8 cellular contexts compared by ENCODE assay signal in the genomic region with DNA sequence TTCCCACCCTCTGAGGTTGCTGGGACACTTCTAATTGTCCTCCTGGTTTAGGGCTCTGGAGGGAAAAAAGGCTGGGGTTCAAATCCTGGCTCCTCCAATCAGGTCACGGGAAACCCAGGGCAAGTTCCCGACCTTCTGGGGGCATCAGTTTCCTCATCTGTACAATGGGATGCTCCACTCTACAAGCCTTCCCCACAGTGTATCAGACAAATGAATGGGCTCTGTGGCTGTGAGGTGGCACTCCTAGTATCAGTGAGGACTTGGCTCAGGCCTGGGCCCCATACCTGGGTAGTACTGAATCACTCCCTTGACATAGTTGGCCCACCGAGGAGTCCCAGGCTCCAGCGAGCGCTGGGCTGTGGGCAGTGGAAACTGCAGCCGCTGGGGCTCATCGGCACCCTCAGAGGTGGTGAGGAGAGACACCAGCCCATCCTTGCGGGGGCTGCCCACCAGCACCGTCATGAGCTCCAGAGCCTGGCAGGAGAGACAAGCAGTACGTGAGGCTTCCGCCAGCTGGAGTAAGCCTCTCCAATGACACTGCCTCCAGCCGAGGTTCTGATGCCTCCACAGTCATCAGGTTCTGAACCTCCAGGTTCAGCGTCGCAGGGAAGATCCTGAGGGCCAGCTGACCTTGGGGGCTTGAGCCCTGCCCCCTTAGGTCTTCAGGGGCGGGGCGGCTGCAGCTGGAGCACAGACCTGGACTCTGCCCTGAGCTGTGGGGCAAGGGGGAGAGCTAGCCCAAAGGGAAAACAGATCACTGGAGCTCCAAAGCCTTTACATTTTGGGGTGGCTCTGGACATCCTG. TPM values are rescaled to one million over a fixed set of nuclear protein-coding genes. Genes with fewer than 3 reads are reported as not detected.
A peak's percentile ranks its signal among the peaks of the same experiment; 100 is the strongest.
DNase-seq lines count a peak whose midpoint lies in the region; ATAC-seq and TF ChIP-seq lines count a peak whose summit lies in the region.

No MANE protein-coding gene starts in this region.

- WGBS in heart right ventricle, 2 donors: 75 to 78% methylated on average over 16 of the region's 16 CpGs

- H3K4me3 ChIP-seq in GM12864 (ENCODE audit: low read depth, low read length) (peak overlapping the region; percentile 85), heart right ventricle (peak overlapping the region; percentile 33 to 77 (median 71)), gastrocnemius medialis (peak overlapping the region; percentile 58 to 83 (median 72))

- H3K36me3 Mint-ChIP-seq in T-helper 17 cell (ENCODE audit: low read depth): no peaks in the 10 kb centered on the region

- H3K27me3 Mint-ChIP-seq in T-helper 17 cell: no peaks in the 10 kb centered on the region

- no peaks in the 10 kb centered on the region for H3K27me3 ChIP-seq in heart right ventricle
- no peaks in the 10 kb centered on the region for H3K27me3 ChIP-seq in gastrocnemius medialis

- DNase-seq in GM12864 (ENCODE audit: low read depth): no peak
- no peak for DNase-seq in T-helper 17 cell
- no peak for DNase-seq in heart right ventricle
- DNase-seq in gastrocnemius medialis: no peak
- no peak for DNase-seq in cortex of kidney (lab: John Stamatoyannopoulos, UW)
- DNase-seq in inferior parietal cortex (ENCODE audit: extremely low spot score): no peak

- in situ Hi-C loops in gastrocnemius medialis (cut with MboI; ENCODE audit: low sequenced_read_pairs in 4 of 4): loop anchor here in 1 of 4 donors (25.0 kb wide), 1 partner anchor 123 kb away; the partner anchor contains the start of genes TRIM47 and TRIM65

- H3K27ac ChIP-seq in heart right ventricle (peak overlapping the region; percentile 81 to 92 (median 85)), gastrocnemius medialis (peak overlapping the region; percentile 54 to 81 (median 74))

- no peak for TF ChIP-seq CTCF in GM12864 (IDR thresholded peaks at IDR 0.05; ENCODE audit: low read depth, low read length, missing control alignments)
- TF ChIP-seq CTCF in heart right ventricle (IDR thresholded peaks at IDR 0.05): no peak
- no peak for TF ChIP-seq CTCF in gastrocnemius medialis (IDR thresholded peaks at IDR 0.05 in 4 of 5, conservative IDR thresholded peaks at IDR 0.05 in 1 of 5)

- ATAC-seq in T-helper 17 cell: no peak
- peak in 5 of 8 donors; percentile 1 to 32 (median 2) for ATAC-seq in heart right ventricle
- no peak for ATAC-seq in gastrocnemius medialis
- ATAC-seq in GM18519 (IDR thresholded peaks at IDR 0.05; ENCODE audit: low FRiP score, unreplicated experiment): no peak
- ATAC-seq in activated CD4-positive, CD25-positive, alpha-beta regulatory T cell treated with anti-CD3 and anti-CD28 coated beads, Interleukin-2, amount 50 U/mL, for 24 hours: no peak

- H3K9me3 ChIP-seq in T-helper 17 cell (ENCODE audit: control insufficient read depth, low read length, poor library complexity, severe bottlenecking): no peaks in the 10 kb centered on the region
- H3K9me3 ChIP-seq in heart right ventricle: no peaks in the 10 kb centered on the region
- H3K9me3 ChIP-seq in gastrocnemius medialis: no peaks in the 10 kb centered on the region

- H3K4me1 Mint-ChIP-seq in T-helper 17 cell: peaks cover 11% of the 10 kb centered on the region

- peak overlapping the region; percentile 79 for H3K4me3 Mint-ChIP-seq in T-helper 17 cell

- H3K36me3 ChIP-seq in heart right ventricle (peaks cover 0 to 22% (median 0%) of the 10 kb centered on the region in 9 donors), gastrocnemius medialis (no peaks in the 10 kb centered on the region)

- TF ChIP-seq POLR2A in gastrocnemius medialis (IDR thresholded peaks at IDR 0.05): no peak

- no peak overlapping the region for H3K27ac Mint-ChIP-seq in T-helper 17 cell

- intact Hi-C loops in heart right ventricle (cut with DNase I) (loop anchor here in 3 of 10 donors (5.0 to 10.0 kb wide), 3 partner anchors 128 to 241 kb away; partner anchors contain the start of genes CDK3 (in 1 of the 3) and TRIM65 (in 1 of the 3)), gastrocnemius medialis (cut with DNase I; ENCODE audit: low total_unique reads) (loop anchor here (2.0 kb wide), 1 partner anchor 63 kb away; no protein-coding TSS in a partner anchor)

- H3K4me1 ChIP-seq in heart right ventricle: peaks cover 5 to 22% (median 18%) of the 10 kb centered on the region in 9 donors
- peaks cover 6 to 14% of the 10 kb centered on the region in 2 donors for H3K4me1 ChIP-seq in gastrocnemius medialis

RNA-seq across cellular contexts. Expression of gene GALK1, which starts 1.2 kb away (rescaled TPM):
- total RNA-seq in T-helper 17 cell (1 to 10 TPM; 9.6 to 9.7 TPM), heart right ventricle (10 to 100 TPM in 6 of 10 donors, 1 to 10 TPM in 4; 5.2 to 26.4 (median 11.3) TPM), gastrocnemius medialis (10 to 100 TPM in 2 of 4 donors, 1 to 10 TPM in 2; 8.7 to 18.3 (median 11.0) TPM)
- polyA plus RNA-seq in heart right ventricle: 10 to 100 TPM; 29.2 to 44.6 TPM

RNA-seq across cellular contexts. Expression of gene UNK, which starts 20.8 kb away (rescaled TPM):
- total RNA-seq in T-helper 17 cell (10 to 100 TPM; 30.3 to 33.4 TPM), heart right ventricle (10 to 100 TPM; 11.6 to 19.1 (median 14.7) TPM), gastrocnemius medialis (10 to 100 TPM; 10.4 to 19.2 (median 13.1) TPM)
- 10 to 100 TPM; 12.9 to 21.3 TPM for polyA plus RNA-seq in heart right ventricle

RNA-seq across cellular contexts. Expression of gene ITGB4, which starts 42.6 kb away (rescaled TPM):
- total RNA-seq in T-helper 17 cell (under 1 TPM in 1 of 2 donors, not detected in 1; 0.72 TPM), heart right ventricle (10 to 100 TPM in 2 of 10 donors, 1 to 10 TPM in 8; 4.7 to 11.3 (median 9.0) TPM), gastrocnemius medialis (10 to 100 TPM in 1 of 4 donors, 1 to 10 TPM in 3; 3.6 to 20.2 (median 6.3) TPM)
- polyA plus RNA-seq in heart right ventricle: 10 to 100 TPM in 1 of 2 donors, 1 to 10 TPM in 1; 4.6 to 17.0 TPM

Comparison
In these comparisons a context has a peak if more than half of its experiments do, and no peak if none do; other contexts are left out.
1. ATAC-seq: peak in heart right ventricle (5 of 8); none in T-helper 17 cell (single experiment), gastrocnemius medialis (0 of 2), GM18519 (single experiment) and activated CD4-positive, CD25-positive, alpha-beta regulatory T cell treated with anti-CD3 and anti-CD28 coated beads, Interleukin-2, amount 50 U/mL, for 24 hours (0 of 2).
2. Peak in every context shown above with its lines, with median percentiles within 50 percentile points of each other: H3K4me3 ChIP-seq.